1 cellular context compared by ENCODE assay signal in the genomic region with DNA sequence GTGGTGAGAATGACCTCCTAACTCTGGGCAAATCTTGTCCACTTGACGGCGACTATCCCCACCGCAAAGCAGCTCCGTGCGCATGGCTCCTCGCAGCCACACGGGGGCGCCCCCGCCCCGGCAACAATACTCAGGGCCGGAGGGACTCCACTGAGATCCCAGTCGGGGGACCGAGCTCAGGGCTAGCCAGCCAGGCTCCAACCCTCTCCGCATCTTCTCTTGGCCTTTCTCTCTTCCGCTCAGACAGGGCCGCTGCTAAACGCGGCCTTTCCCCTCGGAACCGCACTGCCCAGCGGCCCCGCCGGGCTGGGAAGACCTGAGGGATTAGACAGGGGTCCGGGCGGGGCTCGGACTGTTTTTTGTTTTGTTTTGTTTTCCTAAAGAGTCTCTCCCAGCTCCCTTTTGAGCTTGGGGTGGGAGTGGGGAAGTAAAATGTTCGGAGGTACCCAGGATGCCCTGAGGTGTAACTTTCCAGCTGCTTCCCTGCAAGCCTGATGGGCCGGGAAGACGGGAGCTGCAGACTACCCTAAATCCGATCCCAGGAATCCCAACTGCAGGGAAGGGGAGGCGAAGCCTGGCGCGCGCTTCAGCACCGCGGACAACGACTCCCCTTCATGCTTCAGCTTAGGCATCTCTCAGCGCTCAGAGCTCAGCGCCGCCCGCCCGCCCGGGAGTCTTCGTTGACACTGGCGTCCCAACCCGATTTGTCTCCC.
TF ChIP-seq lines count a peak whose summit lies in the region.

No MANE protein-coding gene starts in this region.

TF ChIP-seq in WTC11, 78 proteins besides CTCF, POLR2A, EP300 and RAD21 (continued from another document and continues in another):
- TF ChIP-seq FOXP1 (CRISPR knock-in tag; IDR thresholded peaks at IDR 0.05; ENCODE audit: borderline replicate concordance) (peak; percentile 78; the same call in 1 of the 2 replicates), CREB1 (CRISPR knock-in tag; IDR thresholded peaks at IDR 0.05) (no peak), KAT7 (CRISPR knock-in tag; IDR thresholded peaks at IDR 0.05; ENCODE audit: borderline replicate concordance) (0 out of 2 replicates have a peak, but pooled peaks have one; percentile 74), ZNF121 (CRISPR knock-in tag; IDR thresholded peaks at IDR 0.05) (no peak), SMAD3 (CRISPR knock-in tag; IDR thresholded peaks at IDR 0.05; ENCODE audit: borderline replicate concordance) (peak; percentile 58; the same call in 1 of the 2 replicates), CREM (CRISPR knock-in tag; IDR thresholded peaks at IDR 0.05) (no peak), ZNF263 (CRISPR knock-in tag; IDR thresholded peaks at IDR 0.05; ENCODE audit: low read depth) (no peak), TEAD1 (CRISPR knock-in tag; IDR thresholded peaks at IDR 0.05) (peak; percentile 78; the same call in 1 of the 2 replicates), ZNF138 (CRISPR knock-in tag; conservative IDR thresholded peaks at IDR 0.05) (no peak), MXD4 (CRISPR knock-in tag; IDR thresholded peaks at IDR 0.05; ENCODE audit: borderline replicate concordance) (no peak), NR3C1 (CRISPR knock-in tag; conservative IDR thresholded peaks at IDR 0.05; ENCODE audit: low read depth) (no peak), ZBTB21 (CRISPR knock-in tag; IDR thresholded peaks at IDR 0.05; ENCODE audit: borderline replicate concordance) (0 out of 2 replicates have a peak, but pooled peaks have one; percentile 49), SMAD4 (CRISPR knock-in tag; IDR thresholded peaks at IDR 0.05) (no peak), HMGA2 (CRISPR knock-in tag; IDR thresholded peaks at IDR 0.05) (no peak), PRRX2 (CRISPR knock-in tag; IDR thresholded peaks at IDR 0.05) (no peak), ZNF317 (CRISPR knock-in tag; IDR thresholded peaks at IDR 0.05; ENCODE audit: borderline replicate concordance, low read depth) (no peak), GTF2I (CRISPR knock-in tag; conservative IDR thresholded peaks at IDR 0.05) (no peak), MYBL2 (CRISPR knock-in tag; IDR thresholded peaks at IDR 0.05) (0 out of 2 replicates have a peak, but pooled peaks have one; percentile 43), ELF4 (CRISPR knock-in tag; IDR thresholded peaks at IDR 0.05; ENCODE audit: low read depth) (no peak), IRF2 (CRISPR knock-in tag; IDR thresholded peaks at IDR 0.05; ENCODE audit: borderline replicate concordance, low read depth) (no peak), OVOL2 (CRISPR knock-in tag; IDR thresholded peaks at IDR 0.05; ENCODE audit: borderline replicate concordance) (no peak)
- TF ChIP-seq, protein P1, sequence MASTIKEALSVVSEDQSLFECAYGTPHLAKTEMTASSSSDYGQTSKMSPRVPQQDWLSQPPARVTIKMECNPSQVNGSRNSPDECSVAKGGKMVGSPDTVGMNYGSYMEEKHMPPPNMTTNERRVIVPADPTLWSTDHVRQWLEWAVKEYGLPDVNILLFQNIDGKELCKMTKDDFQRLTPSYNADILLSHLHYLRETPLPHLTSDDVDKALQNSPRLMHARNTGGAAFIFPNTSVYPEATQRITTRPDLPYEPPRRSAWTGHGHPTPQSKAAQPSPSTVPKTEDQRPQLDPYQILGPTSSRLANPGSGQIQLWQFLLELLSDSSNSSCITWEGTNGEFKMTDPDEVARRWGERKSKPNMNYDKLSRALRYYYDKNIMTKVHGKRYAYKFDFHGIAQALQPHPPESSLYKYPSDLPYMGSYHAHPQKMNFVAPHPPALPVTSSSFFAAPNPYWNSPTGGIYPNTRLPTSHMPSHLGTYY (CRISPR knock-in tag; IDR thresholded peaks at IDR 0.05), result no peak
- TF ChIP-seq, protein P2, sequence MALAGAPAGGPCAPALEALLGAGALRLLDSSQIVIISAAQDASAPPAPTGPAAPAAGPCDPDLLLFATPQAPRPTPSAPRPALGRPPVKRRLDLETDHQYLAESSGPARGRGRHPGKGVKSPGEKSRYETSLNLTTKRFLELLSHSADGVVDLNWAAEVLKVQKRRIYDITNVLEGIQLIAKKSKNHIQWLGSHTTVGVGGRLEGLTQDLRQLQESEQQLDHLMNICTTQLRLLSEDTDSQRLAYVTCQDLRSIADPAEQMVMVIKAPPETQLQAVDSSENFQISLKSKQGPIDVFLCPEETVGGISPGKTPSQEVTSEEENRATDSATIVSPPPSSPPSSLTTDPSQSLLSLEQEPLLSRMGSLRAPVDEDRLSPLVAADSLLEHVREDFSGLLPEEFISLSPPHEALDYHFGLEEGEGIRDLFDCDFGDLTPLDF (CRISPR knock-in tag; IDR thresholded peaks at IDR 0.05), result no peak
- TF ChIP-seq, protein P3, sequence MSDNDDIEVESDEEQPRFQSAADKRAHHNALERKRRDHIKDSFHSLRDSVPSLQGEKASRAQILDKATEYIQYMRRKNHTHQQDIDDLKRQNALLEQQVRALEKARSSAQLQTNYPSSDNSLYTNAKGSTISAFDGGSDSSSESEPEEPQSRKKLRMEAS (CRISPR knock-in tag; IDR thresholded peaks at IDR 0.05), result peak; percentile 20; the same call in 1 of the 2 replicates
- TF ChIP-seq, protein P4, sequence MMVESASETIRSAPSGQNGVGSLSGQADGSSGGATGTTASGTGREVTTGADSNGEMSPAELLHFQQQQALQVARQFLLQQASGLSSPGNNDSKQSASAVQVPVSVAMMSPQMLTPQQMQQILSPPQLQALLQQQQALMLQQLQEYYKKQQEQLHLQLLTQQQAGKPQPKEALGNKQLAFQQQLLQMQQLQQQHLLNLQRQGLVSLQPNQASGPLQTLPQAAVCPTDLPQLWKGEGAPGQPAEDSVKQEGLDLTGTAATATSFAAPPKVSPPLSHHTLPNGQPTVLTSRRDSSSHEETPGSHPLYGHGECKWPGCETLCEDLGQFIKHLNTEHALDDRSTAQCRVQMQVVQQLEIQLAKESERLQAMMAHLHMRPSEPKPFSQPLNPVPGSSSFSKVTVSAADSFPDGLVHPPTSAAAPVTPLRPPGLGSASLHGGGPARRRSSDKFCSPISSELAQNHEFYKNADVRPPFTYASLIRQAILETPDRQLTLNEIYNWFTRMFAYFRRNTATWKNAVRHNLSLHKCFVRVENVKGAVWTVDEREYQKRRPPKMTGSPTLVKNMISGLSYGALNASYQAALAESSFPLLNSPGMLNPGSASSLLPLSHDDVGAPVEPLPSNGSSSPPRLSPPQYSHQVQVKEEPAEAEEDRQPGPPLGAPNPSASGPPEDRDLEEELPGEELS (CRISPR knock-in tag; IDR thresholded peaks at IDR 0.05), result peak; percentile 91
- TF ChIP-seq, protein P5, sequence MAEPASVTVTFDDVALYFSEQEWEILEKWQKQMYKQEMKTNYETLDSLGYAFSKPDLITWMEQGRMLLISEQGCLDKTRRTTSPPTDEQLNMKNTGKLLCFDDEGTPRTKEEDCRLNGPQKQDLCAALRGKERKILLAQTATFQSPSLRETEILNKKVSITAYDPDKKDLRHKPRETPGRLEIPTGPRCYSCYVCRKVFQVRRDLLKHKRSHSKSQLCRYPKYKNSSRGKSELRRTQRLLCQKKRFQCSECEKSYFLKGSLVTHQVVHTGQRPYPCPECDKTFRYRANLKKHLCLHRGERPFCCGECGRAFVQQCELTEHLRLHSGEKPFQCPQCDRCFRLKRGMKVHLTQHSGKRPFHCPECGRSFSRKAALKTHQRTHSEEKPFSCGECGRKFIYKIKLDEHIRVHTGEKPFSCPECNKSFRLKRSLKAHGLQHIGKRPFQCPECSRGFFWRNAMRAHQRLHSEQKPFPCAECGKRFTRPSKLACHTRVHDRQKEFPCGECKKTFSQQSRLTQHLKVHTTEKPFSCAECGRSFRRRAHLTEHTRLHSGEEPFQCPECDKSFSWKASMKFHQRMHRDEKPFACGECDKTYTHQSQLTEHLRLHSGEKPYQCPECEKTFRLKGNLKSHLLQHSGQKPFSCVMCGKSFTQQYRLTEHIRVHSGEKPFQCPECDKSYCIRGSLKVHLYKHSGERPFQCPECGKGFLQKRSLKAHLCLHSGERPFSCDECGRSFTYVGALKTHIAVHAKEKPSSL (CRISPR knock-in tag; conservative IDR thresholded peaks at IDR 0.05), result no peak
- TF ChIP-seq, protein P6, sequence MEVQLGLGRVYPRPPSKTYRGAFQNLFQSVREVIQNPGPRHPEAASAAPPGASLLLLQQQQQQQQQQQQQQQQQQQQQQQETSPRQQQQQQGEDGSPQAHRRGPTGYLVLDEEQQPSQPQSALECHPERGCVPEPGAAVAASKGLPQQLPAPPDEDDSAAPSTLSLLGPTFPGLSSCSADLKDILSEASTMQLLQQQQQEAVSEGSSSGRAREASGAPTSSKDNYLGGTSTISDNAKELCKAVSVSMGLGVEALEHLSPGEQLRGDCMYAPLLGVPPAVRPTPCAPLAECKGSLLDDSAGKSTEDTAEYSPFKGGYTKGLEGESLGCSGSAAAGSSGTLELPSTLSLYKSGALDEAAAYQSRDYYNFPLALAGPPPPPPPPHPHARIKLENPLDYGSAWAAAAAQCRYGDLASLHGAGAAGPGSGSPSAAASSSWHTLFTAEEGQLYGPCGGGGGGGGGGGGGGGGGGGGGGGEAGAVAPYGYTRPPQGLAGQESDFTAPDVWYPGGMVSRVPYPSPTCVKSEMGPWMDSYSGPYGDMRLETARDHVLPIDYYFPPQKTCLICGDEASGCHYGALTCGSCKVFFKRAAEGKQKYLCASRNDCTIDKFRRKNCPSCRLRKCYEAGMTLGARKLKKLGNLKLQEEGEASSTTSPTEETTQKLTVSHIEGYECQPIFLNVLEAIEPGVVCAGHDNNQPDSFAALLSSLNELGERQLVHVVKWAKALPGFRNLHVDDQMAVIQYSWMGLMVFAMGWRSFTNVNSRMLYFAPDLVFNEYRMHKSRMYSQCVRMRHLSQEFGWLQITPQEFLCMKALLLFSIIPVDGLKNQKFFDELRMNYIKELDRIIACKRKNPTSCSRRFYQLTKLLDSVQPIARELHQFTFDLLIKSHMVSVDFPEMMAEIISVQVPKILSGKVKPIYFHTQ (CRISPR knock-in tag; IDR thresholded peaks at IDR 0.05), result no peak
- TF ChIP-seq, protein P7, sequence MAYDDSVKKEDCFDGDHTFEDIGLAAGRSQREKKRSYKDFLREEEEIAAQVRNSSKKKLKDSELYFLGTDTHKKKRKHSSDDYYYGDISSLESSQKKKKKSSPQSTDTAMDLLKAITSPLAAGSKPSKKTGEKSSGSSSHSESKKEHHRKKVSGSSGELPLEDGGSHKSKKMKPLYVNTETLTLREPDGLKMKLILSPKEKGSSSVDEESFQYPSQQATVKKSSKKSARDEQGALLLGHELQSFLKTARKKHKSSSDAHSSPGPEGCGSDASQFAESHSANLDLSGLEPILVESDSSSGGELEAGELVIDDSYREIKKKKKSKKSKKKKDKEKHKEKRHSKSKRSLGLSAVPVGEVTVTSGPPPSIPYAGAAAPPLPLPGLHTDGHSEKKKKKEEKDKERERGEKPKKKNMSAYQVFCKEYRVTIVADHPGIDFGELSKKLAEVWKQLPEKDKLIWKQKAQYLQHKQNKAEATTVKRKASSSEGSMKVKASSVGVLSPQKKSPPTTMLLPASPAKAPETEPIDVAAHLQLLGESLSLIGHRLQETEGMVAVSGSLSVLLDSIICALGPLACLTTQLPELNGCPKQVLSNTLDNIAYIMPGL (CRISPR knock-in tag; IDR thresholded peaks at IDR 0.05), result peak; percentile 63; the same call in 1 of the 2 replicates
- TF ChIP-seq, protein P8, sequence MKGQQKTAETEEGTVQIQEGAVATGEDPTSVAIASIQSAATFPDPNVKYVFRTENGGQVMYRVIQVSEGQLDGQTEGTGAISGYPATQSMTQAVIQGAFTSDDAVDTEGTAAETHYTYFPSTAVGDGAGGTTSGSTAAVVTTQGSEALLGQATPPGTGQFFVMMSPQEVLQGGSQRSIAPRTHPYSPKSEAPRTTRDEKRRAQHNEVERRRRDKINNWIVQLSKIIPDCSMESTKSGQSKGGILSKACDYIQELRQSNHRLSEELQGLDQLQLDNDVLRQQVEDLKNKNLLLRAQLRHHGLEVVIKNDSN (CRISPR knock-in tag; IDR thresholded peaks at IDR 0.05), result peak; percentile 41; the same call in 1 of the 2 replicates
- TF ChIP-seq, protein P9, sequence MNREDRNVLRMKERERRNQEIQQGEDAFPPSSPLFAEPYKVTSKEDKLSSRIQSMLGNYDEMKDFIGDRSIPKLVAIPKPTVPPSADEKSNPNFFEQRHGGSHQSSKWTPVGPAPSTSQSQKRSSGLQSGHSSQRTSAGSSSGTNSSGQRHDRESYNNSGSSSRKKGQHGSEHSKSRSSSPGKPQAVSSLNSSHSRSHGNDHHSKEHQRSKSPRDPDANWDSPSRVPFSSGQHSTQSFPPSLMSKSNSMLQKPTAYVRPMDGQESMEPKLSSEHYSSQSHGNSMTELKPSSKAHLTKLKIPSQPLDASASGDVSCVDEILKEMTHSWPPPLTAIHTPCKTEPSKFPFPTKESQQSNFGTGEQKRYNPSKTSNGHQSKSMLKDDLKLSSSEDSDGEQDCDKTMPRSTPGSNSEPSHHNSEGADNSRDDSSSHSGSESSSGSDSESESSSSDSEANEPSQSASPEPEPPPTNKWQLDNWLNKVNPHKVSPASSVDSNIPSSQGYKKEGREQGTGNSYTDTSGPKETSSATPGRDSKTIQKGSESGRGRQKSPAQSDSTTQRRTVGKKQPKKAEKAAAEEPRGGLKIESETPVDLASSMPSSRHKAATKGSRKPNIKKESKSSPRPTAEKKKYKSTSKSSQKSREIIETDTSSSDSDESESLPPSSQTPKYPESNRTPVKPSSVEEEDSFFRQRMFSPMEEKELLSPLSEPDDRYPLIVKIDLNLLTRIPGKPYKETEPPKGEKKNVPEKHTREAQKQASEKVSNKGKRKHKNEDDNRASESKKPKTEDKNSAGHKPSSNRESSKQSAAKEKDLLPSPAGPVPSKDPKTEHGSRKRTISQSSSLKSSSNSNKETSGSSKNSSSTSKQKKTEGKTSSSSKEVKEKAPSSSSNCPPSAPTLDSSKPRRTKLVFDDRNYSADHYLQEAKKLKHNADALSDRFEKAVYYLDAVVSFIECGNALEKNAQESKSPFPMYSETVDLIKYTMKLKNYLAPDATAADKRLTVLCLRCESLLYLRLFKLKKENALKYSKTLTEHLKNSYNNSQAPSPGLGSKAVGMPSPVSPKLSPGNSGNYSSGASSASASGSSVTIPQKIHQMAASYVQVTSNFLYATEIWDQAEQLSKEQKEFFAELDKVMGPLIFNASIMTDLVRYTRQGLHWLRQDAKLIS (CRISPR knock-in tag; IDR thresholded peaks at IDR 0.05; ENCODE audit: borderline replicate concordance), result no peak
- TF ChIP-seq, protein P10, sequence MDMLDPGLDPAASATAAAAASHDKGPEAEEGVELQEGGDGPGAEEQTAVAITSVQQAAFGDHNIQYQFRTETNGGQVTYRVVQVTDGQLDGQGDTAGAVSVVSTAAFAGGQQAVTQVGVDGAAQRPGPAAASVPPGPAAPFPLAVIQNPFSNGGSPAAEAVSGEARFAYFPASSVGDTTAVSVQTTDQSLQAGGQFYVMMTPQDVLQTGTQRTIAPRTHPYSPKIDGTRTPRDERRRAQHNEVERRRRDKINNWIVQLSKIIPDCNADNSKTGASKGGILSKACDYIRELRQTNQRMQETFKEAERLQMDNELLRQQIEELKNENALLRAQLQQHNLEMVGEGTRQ (CRISPR knock-in tag; IDR thresholded peaks at IDR 0.05), result no peak
- TF ChIP-seq, protein P11, sequence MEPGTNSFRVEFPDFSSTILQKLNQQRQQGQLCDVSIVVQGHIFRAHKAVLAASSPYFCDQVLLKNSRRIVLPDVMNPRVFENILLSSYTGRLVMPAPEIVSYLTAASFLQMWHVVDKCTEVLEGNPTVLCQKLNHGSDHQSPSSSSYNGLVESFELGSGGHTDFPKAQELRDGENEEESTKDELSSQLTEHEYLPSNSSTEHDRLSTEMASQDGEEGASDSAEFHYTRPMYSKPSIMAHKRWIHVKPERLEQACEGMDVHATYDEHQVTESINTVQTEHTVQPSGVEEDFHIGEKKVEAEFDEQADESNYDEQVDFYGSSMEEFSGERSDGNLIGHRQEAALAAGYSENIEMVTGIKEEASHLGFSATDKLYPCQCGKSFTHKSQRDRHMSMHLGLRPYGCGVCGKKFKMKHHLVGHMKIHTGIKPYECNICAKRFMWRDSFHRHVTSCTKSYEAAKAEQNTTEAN (CRISPR knock-in tag; IDR thresholded peaks at IDR 0.05), result no peak
